In genomic region chrX:11953615-11954014, GRCh38 we compare ENCODE assay signal across 15 cellular contexts.
DNase-seq lines count a peak whose midpoint lies in the region; ATAC-seq, FAIRE-seq and TF ChIP-seq lines count a peak whose summit lies in the region.
"Had no signal": no experiment of that assay in that cellular context is flagged by ENCODE, and none has a peak within 500 bp of the region (broad histone marks: within the 10 kb centered on the region; RNA-seq: fewer than 3 reads in every experiment).

No MANE protein-coding gene starts in this region.

- POLR2A ChIA-PET in endothelial cell of umbilical vein (lab: Charles Lee): no interaction called here
- POLR2A ChIA-PET in naive thymus-derived CD4-positive, alpha-beta T cell (lab: Charles Lee): no interaction called here

- H3K4me1 Mint-ChIP-seq in mesothelial cell of epicardium (peaks cover 6% of the 10 kb centered on the region), type B pancreatic cell (ENCODE audit: unreplicated experiment) (no peaks in the 10 kb centered on the region)
- peaks cover 0 to 2% (median 0%) of the 10 kb centered on the region in 7 donors for H3K4me1 Mint-ChIP-seq in naive thymus-derived CD4-positive, alpha-beta T cell
- H3K4me1 Mint-ChIP-seq: activated naive CD8-positive, alpha-beta T cell treated with anti-CD3 and anti-CD28 coated beads for 36 hours; CD8-positive, alpha-beta memory T cell had no signal

- H4K20me1 ChIP-seq in endothelial cell of umbilical vein (replicated peaks; ENCODE audit: control insufficient read depth, extremely low read depth, insufficient read depth, low read length): no peaks in the 10 kb centered on the region

- H3K4me2 ChIP-seq in endothelial cell of umbilical vein (ENCODE audit: insufficient read depth, low read length): peak overlapping the region; percentile 46

- CTCF ChIA-PET in endothelial cell of umbilical vein (lab: Charles Lee): interaction anchor here (1.7 kb wide), 1 partner anchor 9 kb away, joined by 6 read pairs; no protein-coding TSS in a partner anchor
- CTCF ChIA-PET in naive thymus-derived CD4-positive, alpha-beta T cell (lab: Charles Lee): no interaction called here

- FAIRE-seq in endothelial cell of umbilical vein (lab: Jason Lieb, UNC): peak; percentile 79

- no peak overlapping the region for H3K4me3 Mint-ChIP-seq in mesothelial cell of epicardium
- no peak overlapping the region for H3K4me3 Mint-ChIP-seq in naive thymus-derived CD4-positive, alpha-beta T cell
- H3K4me3 Mint-ChIP-seq in type B pancreatic cell: no peak overlapping the region
- H3K4me3 Mint-ChIP-seq: activated naive CD8-positive, alpha-beta T cell treated with anti-CD3 and anti-CD28 coated beads for 36 hours; CD8-positive, alpha-beta memory T cell had no signal

- H3K4me3 ChIP-seq in endothelial cell of umbilical vein (replicated peaks in 1 of 3; ENCODE audit: insufficient read depth in 1 of 3, low read depth in 1 of 3, low read length in 3 of 3): no peak overlapping the region
- H3K4me3 ChIP-seq in naive thymus-derived CD4-positive, alpha-beta T cell (ENCODE audit: low read length): no peak overlapping the region

- BruUV-seq in endothelial cell of umbilical vein (replicated peaks; lab: Mats Ljungman, UMichigan): no TSS peak

- peak overlapping the region; percentile 28 for H3K9ac ChIP-seq in endothelial cell of umbilical vein (replicated peaks; ENCODE audit: extremely low read depth, insufficient read depth, low read length)

- no peaks in the 10 kb centered on the region for H3K27me3 ChIP-seq in endothelial cell of umbilical vein (ENCODE audit: control insufficient read depth in 2 of 2, insufficient read depth in 2 of 2, low read length in 2 of 2)
- H3K27me3 ChIP-seq in naive thymus-derived CD4-positive, alpha-beta T cell (ENCODE audit: control insufficient read depth in 2 of 2, insufficient read depth in 2 of 2, low read length in 2 of 2): no peaks in the 10 kb centered on the region

- peaks cover 33% of the 10 kb centered on the region for H3K9me3 Mint-ChIP-seq in mesothelial cell of epicardium
- H3K9me3 Mint-ChIP-seq in naive thymus-derived CD4-positive, alpha-beta T cell: peaks cover 0 to 3% (median 0%) of the 10 kb centered on the region in 11 donors
- H3K9me3 Mint-ChIP-seq in type B pancreatic cell: peaks cover 3% of the 10 kb centered on the region
- H3K9me3 Mint-ChIP-seq: activated naive CD8-positive, alpha-beta T cell treated with anti-CD3 and anti-CD28 coated beads for 36 hours had no signal

- no peak for ATAC-seq in naive thymus-derived CD4-positive, alpha-beta T cell

- no peak overlapping the region for H2AFZ ChIP-seq in endothelial cell of umbilical vein (ENCODE audit: low read depth, low read length)

- H3K36me3 ChIP-seq in endothelial cell of umbilical vein (ENCODE audit: control insufficient read depth in 2 of 2, extremely low read depth in 1 of 2, insufficient read depth in 2 of 2, low read length in 2 of 2): no peaks in the 10 kb centered on the region
- H3K36me3 ChIP-seq in naive thymus-derived CD4-positive, alpha-beta T cell (ENCODE audit: control insufficient read depth in 2 of 3, insufficient read depth in 3 of 3, low read length in 3 of 3): no peaks in the 10 kb centered on the region

- no peaks in the 10 kb centered on the region for H3K9me1 ChIP-seq in endothelial cell of umbilical vein (replicated peaks; ENCODE audit: control insufficient read depth, extremely low read depth, insufficient read depth, low read length)

- DNase-seq in AG09319 (ENCODE audit: extremely low read depth, low read depth): peak; percentile 4
- peak; percentile 69 for DNase-seq in LHCN-M2 (ENCODE audit: low read depth)
- no peak for DNase-seq in endothelial cell of umbilical vein (ENCODE audit: low read depth, low spot score)
- DNase-seq in mesothelial cell of epicardium (ENCODE audit: low spot score in 2 of 2, unreplicated experiment in 2 of 2): no peak
- DNase-seq in naive thymus-derived CD4-positive, alpha-beta T cell: no peak
- DNase-seq in type B pancreatic cell (ENCODE audit: extremely low spot score, unreplicated experiment): no peak
- no peak for DNase-seq in stimulated activated CD4-positive, alpha-beta T cell treated with anti-CD3 and anti-CD28 coated beads, Interleukin-2, amount 100 ng/mL, for 48 hours
- no peak for DNase-seq in amniotic stem cell (lab: John Stamatoyannopoulos, UW)
- DNase-seq: activated CD4-positive, alpha-beta T cell treated with anti-CD3 and anti-CD28 coated beads, Interleukin-2, amount 50 U/mL, for 4 hours; activated naive CD8-positive, alpha-beta T cell treated with anti-CD3 and anti-CD28 coated beads for 36 hours; CD8-positive, alpha-beta memory T cell; NCI-H1105; NCI-H524; nucleus accumbens; stimulated activated CD4-positive, alpha-beta T cell treated with anti-CD3 and anti-CD28 coated beads, Interleukin-4, amount 100 ng/mL, for 24 hours had no signal

- H3K9me3 ChIP-seq in endothelial cell of umbilical vein (replicated peaks; ENCODE audit: control insufficient read depth, insufficient read depth, low read length): no peaks in the 10 kb centered on the region
- no peaks in the 10 kb centered on the region for H3K9me3 ChIP-seq in naive thymus-derived CD4-positive, alpha-beta T cell (ENCODE audit: control insufficient read depth in 2 of 3, low read length in 3 of 3)

- no peaks in the 10 kb centered on the region for H3K27me3 Mint-ChIP-seq in mesothelial cell of epicardium (ENCODE audit: low read depth)
- H3K27me3 Mint-ChIP-seq in naive thymus-derived CD4-positive, alpha-beta T cell: no peaks in the 10 kb centered on the region
- H3K27me3 Mint-ChIP-seq in type B pancreatic cell: no peaks in the 10 kb centered on the region
- H3K27me3 Mint-ChIP-seq: activated naive CD8-positive, alpha-beta T cell treated with anti-CD3 and anti-CD28 coated beads for 36 hours had no signal

- H3K79me2 ChIP-seq in endothelial cell of umbilical vein (ENCODE audit: control insufficient read depth, insufficient read depth, low read length): no peaks in the 10 kb centered on the region

- intact Hi-C loops in endothelial cell of umbilical vein (cut with micrococcal nuclease): loop anchor here (2.0 kb wide), 1 partner anchor 73 kb away; no protein-coding TSS in a partner anchor
- intact Hi-C loops in naive thymus-derived CD4-positive, alpha-beta T cell (cut with micrococcal nuclease): no loop called here

- H3K36me3 Mint-ChIP-seq in mesothelial cell of epicardium: no peaks in the 10 kb centered on the region
- no peaks in the 10 kb centered on the region for H3K36me3 Mint-ChIP-seq in naive thymus-derived CD4-positive, alpha-beta T cell
- H3K36me3 Mint-ChIP-seq in type B pancreatic cell: no peaks in the 10 kb centered on the region
- H3K36me3 Mint-ChIP-seq: activated naive CD8-positive, alpha-beta T cell treated with anti-CD3 and anti-CD28 coated beads for 36 hours; CD8-positive, alpha-beta memory T cell had no signal

- H3K27ac ChIP-seq in endothelial cell of umbilical vein (ENCODE audit: insufficient read depth, low read depth, low read length): peak overlapping the region; percentile 63
- H3K27ac ChIP-seq in naive thymus-derived CD4-positive, alpha-beta T cell (ENCODE audit: low read depth, low read length): no peak overlapping the region

- peaks cover 20% of the 10 kb centered on the region for H3K4me1 ChIP-seq in endothelial cell of umbilical vein (ENCODE audit: control insufficient read depth, extremely low read depth, insufficient read depth, low read length)
- H3K4me1 ChIP-seq in naive thymus-derived CD4-positive, alpha-beta T cell (ENCODE audit: control insufficient read depth in 2 of 2, insufficient read depth in 2 of 2, low read length in 2 of 2): no peaks in the 10 kb centered on the region

- no peak for TF ChIP-seq POLR2A in endothelial cell of umbilical vein (IDR thresholded peaks at IDR 0.05; ENCODE audit: low read depth, low read length)

- dilution Hi-C loops in endothelial cell of umbilical vein (cut with MboI; ENCODE audit: extremely low pct_ligation_motif_present, low sequenced_read_pairs): no loop called here

- TF ChIP-seq CTCF in AG09319 (IDR thresholded peaks at IDR 0.05; ENCODE audit: low read depth, low read length): no peak
- TF ChIP-seq CTCF in endothelial cell of umbilical vein (IDR thresholded peaks at IDR 0.05; ENCODE audit: extremely low read depth in 1 of 2, insufficient read depth in 1 of 2, low read depth in 1 of 2, low read length in 2 of 2): no peak
- TF ChIP-seq CTCF in mesothelial cell of epicardium (IDR thresholded peaks at IDR 0.05; ENCODE audit: unreplicated experiment): no peak
- no peak for TF ChIP-seq CTCF in type B pancreatic cell (conservative IDR thresholded peaks at IDR 0.05)

- peak overlapping the region; percentile 7 for H3K27ac Mint-ChIP-seq in mesothelial cell of epicardium
- no peak overlapping the region for H3K27ac Mint-ChIP-seq in naive thymus-derived CD4-positive, alpha-beta T cell
- H3K27ac Mint-ChIP-seq in type B pancreatic cell: no peak overlapping the region
- H3K27ac Mint-ChIP-seq: activated naive CD8-positive, alpha-beta T cell treated with anti-CD3 and anti-CD28 coated beads for 36 hours; CD8-positive, alpha-beta memory T cell had no signal

TF ChIP-seq in endothelial cell of umbilical vein, 7 proteins besides CTCF, POLR2A, EP300 and RAD21:
- TF ChIP-seq JUN (IDR thresholded peaks at IDR 0.05; ENCODE audit: borderline replicate concordance, insufficient read depth, insufficient read length, low read depth) (no peak), FOS (IDR thresholded peaks at IDR 0.05; ENCODE audit: borderline replicate concordance, insufficient read depth, low read length) (peak; percentile 53)

Comparison
In these comparisons a context has a peak if more than half of its experiments do, and no peak if none do; other contexts are left out.
1. DNase-seq: peak in AG09319 (single experiment) and LHCN-M2 (single experiment); none in endothelial cell of umbilical vein (single experiment), mesothelial cell of epicardium (0 of 2), naive thymus-derived CD4-positive, alpha-beta T cell (0 of 9), type B pancreatic cell (single experiment), stimulated activated CD4-positive, alpha-beta T cell treated with anti-CD3 and anti-CD28 coated beads, Interleukin-2, amount 100 ng/mL, for 48 hours (0 of 2) and amniotic stem cell (single experiment).